8 cellular contexts compared by ENCODE assay signal in the genomic region with DNA sequence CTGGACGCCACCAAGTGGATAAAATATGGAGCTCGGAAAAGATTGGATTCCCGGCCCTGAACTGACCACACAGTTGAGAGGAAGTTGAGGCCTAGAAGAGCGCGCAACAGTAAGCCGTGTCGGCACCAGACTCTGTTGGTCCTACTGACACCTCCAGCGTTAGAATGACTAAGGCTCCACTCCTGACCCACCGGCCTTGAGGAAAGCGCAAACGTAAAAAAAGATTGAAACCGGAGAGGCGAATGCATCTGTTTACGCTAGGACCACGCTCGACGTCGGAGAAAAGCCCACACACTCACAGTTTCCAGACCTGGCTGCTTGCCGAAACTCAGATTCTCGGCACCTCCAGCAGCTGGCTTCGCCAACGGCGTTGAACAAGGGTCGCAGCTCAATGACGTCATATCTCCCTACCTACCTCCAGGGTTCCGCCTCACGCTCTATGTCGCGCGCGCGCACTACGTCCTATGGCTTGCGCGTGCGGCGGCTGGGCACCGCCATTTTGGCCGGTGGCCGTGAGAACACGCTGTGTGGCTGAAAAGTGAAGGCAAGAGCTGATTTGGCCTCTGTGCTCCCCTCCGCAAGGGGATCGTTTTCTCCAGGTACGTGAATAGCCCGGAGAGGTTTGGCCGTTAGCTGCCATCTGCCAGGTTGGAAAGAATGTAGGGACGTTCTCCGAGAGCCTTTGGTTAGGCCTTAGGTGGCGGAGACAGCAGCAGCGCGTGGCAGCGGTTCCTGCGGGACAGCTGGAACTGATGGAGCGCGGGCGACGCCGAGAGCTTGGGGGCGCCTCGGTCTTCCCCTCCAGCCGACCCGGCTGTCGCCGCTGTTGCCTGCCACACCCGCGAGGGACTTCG. TPM values are rescaled to one million over a fixed set of nuclear protein-coding genes. Genes with fewer than 3 reads are reported as not detected.
DNase-seq lines count a peak whose midpoint lies in the region; ATAC-seq and TF ChIP-seq lines count a peak whose summit lies in the region.

A gene (plus strand): TSS at position 491 of the 854 bp plus-strand sequence. CDS start 6,102 bp downstream, outside the sequence.
A gene with protein sequence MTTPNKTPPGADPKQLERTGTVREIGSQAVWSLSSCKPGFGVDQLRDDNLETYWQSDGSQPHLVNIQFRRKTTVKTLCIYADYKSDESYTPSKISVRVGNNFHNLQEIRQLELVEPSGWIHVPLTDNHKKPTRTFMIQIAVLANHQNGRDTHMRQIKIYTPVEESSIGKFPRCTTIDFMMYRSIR (minus strand): TSS at position 376 of the 854 bp plus-strand sequence. CDS start 2,097 bp downstream, outside the sequence.

- DNase-seq in CD1c-positive myeloid dendritic cell (ENCODE audit: extremely low spot score) (peak; percentile 99), NCI-H82 (lab: John Stamatoyannopoulos, UW) (peak; percentile 98), dermis microvascular lymphatic vessel endothelial cell (ENCODE audit: low read depth in 2 of 2) (peak; percentile 99)
- peak; percentile 93 to 96 for DNase-seq in activated CD4-positive, alpha-beta T cell treated with anti-CD3 and anti-CD28 coated beads, Interleukin-2, amount 50 U/mL, for 48 hours
- DNase-seq in stimulated activated CD4-positive, alpha-beta T cell treated with anti-CD3 and anti-CD28 coated beads, Interleukin-4, amount 100 ng/mL, for 24 hours, result peak; percentile 97

- ATAC-seq in GM19438 (IDR thresholded peaks at IDR 0.05; ENCODE audit: low read depth, unreplicated experiment) (peak; percentile 80), HG03575 (IDR thresholded peaks at IDR 0.05; ENCODE audit: extremely low read depth, insufficient number of reproducible peaks, low FRiP score, unreplicated experiment) (peak; percentile 44)

- peak within 1 kb of the TSS; percentile 86 to 96 for H3K9ac ChIP-seq in liver (ENCODE audit: low read depth in 1 of 2, low read length in 2 of 2)

- H3K36me3 ChIP-seq in liver (ENCODE audit: control insufficient read depth in 4 of 4, insufficient read depth in 3 of 4, low read depth in 1 of 4, low read length in 3 of 4), result peaks cover 4 to 20% (median 19%) of the 10 kb centered on the region in 4 donors

- no peaks in the 10 kb centered on the region for H3K27me3 ChIP-seq in liver (ENCODE audit: control insufficient read depth in 4 of 4, insufficient read depth in 4 of 4, low read length in 3 of 4)

- under 1% methylated on average over 67 of the region's 67 CpGs for WGBS in liver

- peaks cover 0 to 8% (median 1%) of the 10 kb centered on the region in 4 donors for H3K9me3 ChIP-seq in liver (ENCODE audit: control insufficient read depth in 4 of 4, low read length in 3 of 4)

- peak; percentile 22 for TF ChIP-seq CTCF in liver (IDR thresholded peaks at IDR 0.05; ENCODE audit: low read depth, low read length, missing input control)

- H3K4me1 ChIP-seq in liver (ENCODE audit: control insufficient read depth in 4 of 4, insufficient read depth in 4 of 4, low read length in 3 of 4), result peaks cover 6 to 33% (median 25%) of the 10 kb centered on the region in 4 donors

- peak within 1 kb of the TSS; percentile 87 to 93 for H3K27ac ChIP-seq in liver (ENCODE audit: low read depth in 1 of 2, low read length in 2 of 2)

- H3K4me3 ChIP-seq in liver (ENCODE audit: low read depth in 1 of 3, low read length in 3 of 3), result peak within 1 kb of the TSS; percentile 76 to 99 (median 82)

- TF ChIP-seq RAD21 in liver (IDR thresholded peaks at IDR 0.05), result peak; percentile 2 to 60

TF ChIP-seq in liver, 16 proteins besides CTCF, POLR2A, EP300 and RAD21:
- TF ChIP-seq HNF4G (IDR thresholded peaks at IDR 0.05) (no peak), JUND (IDR thresholded peaks at IDR 0.05) (peak; percentile 76 to 81), HNF4A (conservative IDR thresholded peaks at IDR 0.05) (peak; percentile 2 to 16), RXRA (IDR thresholded peaks at IDR 0.05) (no peak), YY1 (IDR thresholded peaks at IDR 0.05) (peak; percentile 99), SP1 (IDR thresholded peaks at IDR 0.05) (peak; percentile 72), TAF1 (conservative IDR thresholded peaks at IDR 0.05) (peak; percentile 50), FOXA2 (IDR thresholded peaks at IDR 0.05) (no peak), FOXA1 (IDR thresholded peaks at IDR 0.05) (no peak), GABPA (IDR thresholded peaks at IDR 0.05 in 1 of 2, conservative IDR thresholded peaks at IDR 0.05 in 1 of 2) (peak; percentile 8 to 79), EGR1 (IDR thresholded peaks at IDR 0.05; ENCODE audit: low read depth in 2 of 2) (no peak), NR2F2 (IDR thresholded peaks at IDR 0.05) (no peak)
- TF ChIP-seq, protein P1, sequence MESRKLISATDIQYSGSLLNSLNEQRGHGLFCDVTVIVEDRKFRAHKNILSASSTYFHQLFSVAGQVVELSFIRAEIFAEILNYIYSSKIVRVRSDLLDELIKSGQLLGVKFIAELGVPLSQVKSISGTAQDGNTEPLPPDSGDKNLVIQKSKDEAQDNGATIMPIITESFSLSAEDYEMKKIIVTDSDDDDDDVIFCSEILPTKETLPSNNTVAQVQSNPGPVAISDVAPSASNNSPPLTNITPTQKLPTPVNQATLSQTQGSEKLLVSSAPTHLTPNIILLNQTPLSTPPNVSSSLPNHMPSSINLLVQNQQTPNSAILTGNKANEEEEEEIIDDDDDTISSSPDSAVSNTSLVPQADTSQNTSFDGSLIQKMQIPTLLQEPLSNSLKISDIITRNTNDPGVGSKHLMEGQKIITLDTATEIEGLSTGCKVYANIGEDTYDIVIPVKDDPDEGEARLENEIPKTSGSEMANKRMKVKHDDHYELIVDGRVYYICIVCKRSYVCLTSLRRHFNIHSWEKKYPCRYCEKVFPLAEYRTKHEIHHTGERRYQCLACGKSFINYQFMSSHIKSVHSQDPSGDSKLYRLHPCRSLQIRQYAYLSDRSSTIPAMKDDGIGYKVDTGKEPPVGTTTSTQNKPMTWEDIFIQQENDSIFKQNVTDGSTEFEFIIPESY (IDR thresholded peaks at IDR 0.05), result peak; percentile 82
- TF ChIP-seq, protein P2, sequence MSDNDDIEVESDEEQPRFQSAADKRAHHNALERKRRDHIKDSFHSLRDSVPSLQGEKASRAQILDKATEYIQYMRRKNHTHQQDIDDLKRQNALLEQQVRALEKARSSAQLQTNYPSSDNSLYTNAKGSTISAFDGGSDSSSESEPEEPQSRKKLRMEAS (IDR thresholded peaks at IDR 0.05), result peak; percentile 100
- TF ChIP-seq, protein P3, sequence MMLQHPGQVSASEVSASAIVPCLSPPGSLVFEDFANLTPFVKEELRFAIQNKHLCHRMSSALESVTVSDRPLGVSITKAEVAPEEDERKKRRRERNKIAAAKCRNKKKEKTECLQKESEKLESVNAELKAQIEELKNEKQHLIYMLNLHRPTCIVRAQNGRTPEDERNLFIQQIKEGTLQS (IDR thresholded peaks at IDR 0.05), result peak; percentile 16
- TF ChIP-seq, protein P4, sequence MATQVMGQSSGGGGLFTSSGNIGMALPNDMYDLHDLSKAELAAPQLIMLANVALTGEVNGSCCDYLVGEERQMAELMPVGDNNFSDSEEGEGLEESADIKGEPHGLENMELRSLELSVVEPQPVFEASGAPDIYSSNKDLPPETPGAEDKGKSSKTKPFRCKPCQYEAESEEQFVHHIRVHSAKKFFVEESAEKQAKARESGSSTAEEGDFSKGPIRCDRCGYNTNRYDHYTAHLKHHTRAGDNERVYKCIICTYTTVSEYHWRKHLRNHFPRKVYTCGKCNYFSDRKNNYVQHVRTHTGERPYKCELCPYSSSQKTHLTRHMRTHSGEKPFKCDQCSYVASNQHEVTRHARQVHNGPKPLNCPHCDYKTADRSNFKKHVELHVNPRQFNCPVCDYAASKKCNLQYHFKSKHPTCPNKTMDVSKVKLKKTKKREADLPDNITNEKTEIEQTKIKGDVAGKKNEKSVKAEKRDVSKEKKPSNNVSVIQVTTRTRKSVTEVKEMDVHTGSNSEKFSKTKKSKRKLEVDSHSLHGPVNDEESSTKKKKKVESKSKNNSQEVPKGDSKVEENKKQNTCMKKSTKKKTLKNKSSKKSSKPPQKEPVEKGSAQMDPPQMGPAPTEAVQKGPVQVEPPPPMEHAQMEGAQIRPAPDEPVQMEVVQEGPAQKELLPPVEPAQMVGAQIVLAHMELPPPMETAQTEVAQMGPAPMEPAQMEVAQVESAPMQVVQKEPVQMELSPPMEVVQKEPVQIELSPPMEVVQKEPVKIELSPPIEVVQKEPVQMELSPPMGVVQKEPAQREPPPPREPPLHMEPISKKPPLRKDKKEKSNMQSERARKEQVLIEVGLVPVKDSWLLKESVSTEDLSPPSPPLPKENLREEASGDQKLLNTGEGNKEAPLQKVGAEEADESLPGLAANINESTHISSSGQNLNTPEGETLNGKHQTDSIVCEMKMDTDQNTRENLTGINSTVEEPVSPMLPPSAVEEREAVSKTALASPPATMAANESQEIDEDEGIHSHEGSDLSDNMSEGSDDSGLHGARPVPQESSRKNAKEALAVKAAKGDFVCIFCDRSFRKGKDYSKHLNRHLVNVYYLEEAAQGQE (IDR thresholded peaks at IDR 0.05), result peak; percentile 78

RNA-seq across cellular contexts. Expression of the first gene that starts in this region (rescaled TPM):
- 124 and 128 TPM in 2 replicates for total RNA-seq in dermis microvascular lymphatic vessel endothelial cell
- total RNA-seq in liver, result 10 to 100 TPM; 44.3 to 59.8 TPM
- polyA plus RNA-seq in liver, result 10 to 100 TPM; 12.7 to 17.8 TPM

RNA-seq across cellular contexts. Expression of the second gene that starts in this region (rescaled TPM):
- 19.1 and 21.2 TPM in 2 replicates for total RNA-seq in dermis microvascular lymphatic vessel endothelial cell
- 10 to 100 TPM; 13.6 to 16.1 TPM for total RNA-seq in liver
- polyA plus RNA-seq in liver, result 10 to 100 TPM in 1 of 2 donors, 1 to 10 TPM in 1; 6.2 to 15.5 TPM

Comparison
In these comparisons a context has a peak if more than half of its experiments do, and no peak if none do; other contexts are left out.
1. Peak in every context shown above with its lines: DNase-seq, ATAC-seq, H3K4me3 ChIP-seq and H3K27ac ChIP-seq.